Comparison of ENCODE assay signal across 10 cellular contexts in the genomic region with DNA sequence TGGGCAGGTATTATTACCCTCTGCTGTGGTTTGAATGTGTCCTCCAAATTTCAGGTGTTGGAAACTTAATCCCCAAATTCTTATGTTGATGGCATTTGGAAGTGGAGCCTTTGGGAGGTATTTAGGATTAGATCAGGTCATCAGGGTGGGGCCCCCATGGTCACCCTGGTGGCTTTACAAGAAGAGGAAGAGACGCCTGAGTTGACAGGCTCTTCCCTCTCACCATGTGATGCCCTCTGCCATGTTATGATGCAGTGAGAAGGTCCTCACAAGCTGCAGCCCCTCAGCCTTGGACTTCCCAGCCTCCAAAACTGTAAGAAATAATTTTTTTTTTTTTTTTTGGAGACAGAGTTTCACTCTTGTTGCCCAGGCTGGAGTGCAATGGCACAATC. TPM values are rescaled to one million over a fixed set of nuclear protein-coding genes. Genes with fewer than 3 reads are reported as not detected.
DNase-seq lines count a peak whose midpoint lies in the region; ATAC-seq and TF ChIP-seq lines count a peak whose summit lies in the region.
"Had no signal": no experiment of that assay in that cellular context is flagged by ENCODE, and none has a peak within 500 bp of the region (broad histone marks: within the 10 kb centered on the region; RNA-seq: fewer than 3 reads in every experiment).

No MANE protein-coding gene starts in this region.

- 89% methylated on average over 1 of the region's 1 CpG for WGBS in suprapubic skin

- DNase-seq in activated CD4-positive, alpha-beta T cell treated with anti-CD3 and anti-CD28 coated beads for 36 hours = no peak
- no peak for DNase-seq in activated CD4-positive, alpha-beta T cell treated with anti-CD3 and anti-CD28 coated beads for 4 hours
- no peak for DNase-seq in activated naive CD8-positive, alpha-beta T cell treated with anti-CD3 and anti-CD28 coated beads, Interleukin-2, amount 50 U/mL, for 24 hours
- DNase-seq in lower lobe of right lung = peak; percentile 77
- no peak for DNase-seq in suprapubic skin (ENCODE audit: low spot score in 2 of 2)
- DNase-seq in NCI-H446 (lab: John Stamatoyannopoulos, UW) = no peak
- DNase-seq in germinal center (ENCODE audit: low spot score) = no peak
- DNase-seq: NCI-H1417 treated with DMSO at 0.1 percent for 48 hours had no signal

- TF ChIP-seq CTCF in lower lobe of right lung (IDR thresholded peaks at IDR 0.05) = no peak
- no peak for TF ChIP-seq CTCF in suprapubic skin (IDR thresholded peaks at IDR 0.05)

- no peaks in the 10 kb centered on the region for H3K27me3 ChIP-seq in lower lobe of right lung (ENCODE audit: low read depth)
- H3K27me3 ChIP-seq in suprapubic skin = no peaks in the 10 kb centered on the region

- no peak for ATAC-seq in activated CD4-positive, alpha-beta T cell treated with anti-CD3 and anti-CD28 coated beads for 36 hours
- no peak for ATAC-seq in activated naive CD8-positive, alpha-beta T cell treated with anti-CD3 and anti-CD28 coated beads, Interleukin-2, amount 50 U/mL, for 24 hours
- ATAC-seq in lower lobe of right lung = peak; percentile 74 to 78
- no peak for ATAC-seq in HG02610 (IDR thresholded peaks at IDR 0.05; ENCODE audit: unreplicated experiment)

- peaks cover 27% of the 10 kb centered on the region for H3K4me1 Mint-ChIP-seq in activated CD4-positive, alpha-beta T cell treated with anti-CD3 and anti-CD28 coated beads for 36 hours
- peaks cover 50% of the 10 kb centered on the region for H3K4me1 Mint-ChIP-seq in activated naive CD8-positive, alpha-beta T cell treated with anti-CD3 and anti-CD28 coated beads, Interleukin-2, amount 50 U/mL, for 24 hours

- H3K4me3 ChIP-seq in lower lobe of right lung (no peak overlapping the region), suprapubic skin (no peak overlapping the region)
- H3K4me3 ChIP-seq: SK-N-MC had no signal

- H3K9me3 Mint-ChIP-seq in activated CD4-positive, alpha-beta T cell treated with anti-CD3 and anti-CD28 coated beads for 36 hours (ENCODE audit: low read depth) = no peaks in the 10 kb centered on the region
- no peaks in the 10 kb centered on the region for H3K9me3 Mint-ChIP-seq in activated naive CD8-positive, alpha-beta T cell treated with anti-CD3 and anti-CD28 coated beads, Interleukin-2, amount 50 U/mL, for 24 hours

- TF ChIP-seq POLR2A in suprapubic skin (IDR thresholded peaks at IDR 0.05) = no peak

- intact Hi-C loops in activated CD4-positive, alpha-beta T cell treated with anti-CD3 and anti-CD28 coated beads for 36 hours (cut with DNase I, micrococcal nuclease) = no loop called here
- intact Hi-C loops in lower lobe of right lung (cut with DNase I) = no loop called here

- H3K27ac ChIP-seq in lower lobe of right lung = peak overlapping the region; percentile 80
- H3K27ac ChIP-seq in suprapubic skin = peak overlapping the region; percentile 69
- H3K27ac ChIP-seq: SK-N-MC had no signal

- H3K4me3 Mint-ChIP-seq in activated CD4-positive, alpha-beta T cell treated with anti-CD3 and anti-CD28 coated beads for 36 hours = no peak overlapping the region
- no peak overlapping the region for H3K4me3 Mint-ChIP-seq in activated naive CD8-positive, alpha-beta T cell treated with anti-CD3 and anti-CD28 coated beads, Interleukin-2, amount 50 U/mL, for 24 hours

- no peaks in the 10 kb centered on the region for H3K27me3 Mint-ChIP-seq in activated CD4-positive, alpha-beta T cell treated with anti-CD3 and anti-CD28 coated beads for 36 hours
- H3K27me3 Mint-ChIP-seq in activated naive CD8-positive, alpha-beta T cell treated with anti-CD3 and anti-CD28 coated beads, Interleukin-2, amount 50 U/mL, for 24 hours = no peaks in the 10 kb centered on the region

- peaks cover 23% of the 10 kb centered on the region for H3K4me1 ChIP-seq in lower lobe of right lung
- peaks cover 24% of the 10 kb centered on the region for H3K4me1 ChIP-seq in suprapubic skin

- H3K36me3 ChIP-seq in lower lobe of right lung (no peaks in the 10 kb centered on the region), suprapubic skin (no peaks in the 10 kb centered on the region)

- no peaks in the 10 kb centered on the region for H3K9me3 ChIP-seq in lower lobe of right lung
- H3K9me3 ChIP-seq in suprapubic skin = no peaks in the 10 kb centered on the region

- no peak for TF ChIP-seq EP300 in suprapubic skin (IDR thresholded peaks at IDR 0.05)

- peak overlapping the region; percentile 29 for H3K27ac Mint-ChIP-seq in activated CD4-positive, alpha-beta T cell treated with anti-CD3 and anti-CD28 coated beads for 36 hours
- peak overlapping the region; percentile 64 for H3K27ac Mint-ChIP-seq in activated naive CD8-positive, alpha-beta T cell treated with anti-CD3 and anti-CD28 coated beads, Interleukin-2, amount 50 U/mL, for 24 hours

- no peaks in the 10 kb centered on the region for H3K36me3 Mint-ChIP-seq in activated CD4-positive, alpha-beta T cell treated with anti-CD3 and anti-CD28 coated beads for 36 hours (ENCODE audit: low read depth)
- no peaks in the 10 kb centered on the region for H3K36me3 Mint-ChIP-seq in activated naive CD8-positive, alpha-beta T cell treated with anti-CD3 and anti-CD28 coated beads, Interleukin-2, amount 50 U/mL, for 24 hours (ENCODE audit: low read depth)

- POLR2A ChIA-PET in activated CD4-positive, alpha-beta T cell treated with anti-CD3 and anti-CD28 coated beads for 36 hours (lab: Charles Lee) = no interaction called here

- CTCF ChIA-PET in activated CD4-positive, alpha-beta T cell treated with anti-CD3 and anti-CD28 coated beads for 36 hours (lab: Charles Lee) = interaction anchor here (1.8 kb wide), 1 partner anchor 76 kb away, joined by 4 read pairs; no protein-coding TSS in a partner anchor

RNA-seq across cellular contexts. Expression of a gene that starts 8.8 kb away (rescaled TPM):
- 10 to 100 TPM; 14.2 to 16.2 TPM for total RNA-seq in activated CD4-positive, alpha-beta T cell treated with anti-CD3 and anti-CD28 coated beads for 36 hours
- total RNA-seq in lower lobe of right lung = 161 TPM
- total RNA-seq in suprapubic skin = 10 to 100 TPM in 1 of 4 donors, 1 to 10 TPM in 3; 5.6 to 12.0 (median 7.9) TPM

RNA-seq across cellular contexts. Expression of a gene that starts 33.0 kb away (rescaled TPM):
- 10 to 100 TPM; 49.6 to 65.9 TPM for total RNA-seq in activated CD4-positive, alpha-beta T cell treated with anti-CD3 and anti-CD28 coated beads for 36 hours
- total RNA-seq in lower lobe of right lung = 31.3 TPM
- 10 to 100 TPM; 32.5 to 43.5 (median 35.2) TPM for total RNA-seq in suprapubic skin

RNA-seq across cellular contexts. Expression of a gene that starts 50.8 kb away (rescaled TPM):
- total RNA-seq in activated CD4-positive, alpha-beta T cell treated with anti-CD3 and anti-CD28 coated beads for 36 hours = 10 to 100 TPM; 70.2 to 72.8 TPM
- total RNA-seq in lower lobe of right lung = 26.3 TPM
- total RNA-seq in suprapubic skin = 10 to 100 TPM; 18.9 to 42.1 (median 22.2) TPM

Comparison
In these comparisons a context has a peak if more than half of its experiments do, and no peak if none do; other contexts are left out.
1. ATAC-seq: peak in lower lobe of right lung (2 of 2); none in activated CD4-positive, alpha-beta T cell treated with anti-CD3 and anti-CD28 coated beads for 36 hours (single experiment), activated naive CD8-positive, alpha-beta T cell treated with anti-CD3 and anti-CD28 coated beads, Interleukin-2, amount 50 U/mL, for 24 hours (single experiment) and HG02610 (single experiment).